In the genomic region with DNA sequence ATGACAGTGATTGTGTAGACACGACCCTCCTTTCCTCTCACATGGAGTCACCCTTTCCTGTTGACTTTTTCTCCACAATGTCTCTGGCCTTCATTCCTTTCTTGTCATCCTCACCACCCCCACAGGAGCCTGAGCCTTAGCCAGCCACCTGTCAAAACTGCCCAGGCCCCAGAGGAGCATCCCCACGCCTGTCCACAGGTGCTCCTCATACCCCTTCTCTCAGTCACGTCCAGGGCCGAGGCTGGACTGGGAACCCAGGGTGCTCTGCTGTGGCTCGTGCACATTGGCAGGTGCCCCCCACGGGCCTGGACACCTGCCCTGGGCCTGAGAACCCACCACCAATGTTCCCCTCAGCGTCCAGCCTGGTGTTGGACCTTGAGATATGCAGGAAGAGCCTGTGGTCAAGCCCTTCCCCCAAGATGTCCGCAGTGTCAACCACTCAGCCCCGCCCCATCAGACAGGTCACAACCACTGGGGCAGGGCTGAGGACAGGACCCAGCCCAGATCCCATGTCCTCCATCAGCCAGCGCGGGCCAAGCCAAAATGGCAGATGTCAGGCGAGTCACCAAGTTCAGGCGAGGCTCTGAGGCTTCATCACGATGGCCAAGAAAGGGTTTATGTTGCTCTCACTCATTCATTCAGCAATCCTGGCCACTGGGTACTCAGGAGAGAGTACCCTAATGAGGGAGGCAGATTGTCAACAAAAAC, we compare ENCODE assay signal across 10 cellular contexts.
A peak's percentile ranks its signal among the peaks of the same experiment; 100 is the strongest.
DNase-seq lines count a peak whose midpoint lies in the region; ATAC-seq and TF ChIP-seq lines count a peak whose summit lies in the region.
"Had no signal": no experiment of that assay in that cellular context is flagged by ENCODE, and none has a peak within 500 bp of the region (broad histone marks: within the 10 kb centered on the region; RNA-seq: fewer than 3 reads in every experiment).

No MANE protein-coding gene starts in this region.

- in situ Hi-C loops in transverse colon (cut with MboI; ENCODE audit: low pct_ligation_motif_present in 1 of 4, low pct_unique_long_range_greater_than_20kb in 1 of 4, low sequenced_read_pairs in 3 of 4) = no loop called here

- no peak for DNase-seq in activated naive CD4-positive, alpha-beta T cell treated with anti-CD3 and anti-CD28 coated beads, Interleukin-2, amount 50 U/mL, for 72 hours (ENCODE audit: low spot score in 2 of 2)
- DNase-seq in activated naive CD4-positive, alpha-beta T cell treated with anti-CD3 and anti-CD28 coated beads, Interleukin-2, amount 50 U/mL, for 16 hours = no peak
- DNase-seq in breast epithelium (ENCODE audit: low spot score in 2 of 2) (no peak), transverse colon (peak; percentile 37), OCI-M2 (lab: John Stamatoyannopoulos, UW; ENCODE audit: unreplicated experiment) (no peak), epidermal melanocyte (ENCODE audit: insufficient read length, low spot score) (no peak)
- DNase-seq: activated CD4-positive, alpha-beta T cell treated with anti-CD3 and anti-CD28 coated beads for 1 hour had no signal

- no peaks in the 10 kb centered on the region for H3K9me3 Mint-ChIP-seq in activated naive CD4-positive, alpha-beta T cell treated with anti-CD3 and anti-CD28 coated beads, Interleukin-2, amount 50 U/mL, for 72 hours

- peak overlapping the region; percentile 66 for H3K9ac ChIP-seq in mucosa of stomach (ENCODE audit: low read length)

- TF ChIP-seq EP300 in transverse colon (IDR thresholded peaks at IDR 0.05; ENCODE audit: low read depth) = no peak

- TF ChIP-seq CTCF in breast epithelium (IDR thresholded peaks at IDR 0.05) = no peak
- no peak for TF ChIP-seq CTCF in transverse colon (IDR thresholded peaks at IDR 0.05)

- H3K27ac ChIP-seq in breast epithelium (peak overlapping the region; percentile 92 to 95), transverse colon (peak overlapping the region; percentile 75 to 91 (median 82))

- peak overlapping the region; percentile 43 to 50 for H3K27ac Mint-ChIP-seq in activated naive CD4-positive, alpha-beta T cell treated with anti-CD3 and anti-CD28 coated beads, Interleukin-2, amount 50 U/mL, for 72 hours
- H3K27ac Mint-ChIP-seq: B cell had no signal

- H3K4me1 ChIP-seq in breast epithelium = peaks cover 23 to 51% of the 10 kb centered on the region in 2 donors
- H3K4me1 ChIP-seq in mucosa of stomach (ENCODE audit: control insufficient read depth, insufficient read depth, low read length) = peaks cover 95% of the 10 kb centered on the region
- H3K4me1 ChIP-seq in transverse colon = peaks cover 43 to 88% (median 79%) of the 10 kb centered on the region in 4 donors

- intact Hi-C loops in breast epithelium (cut with DNase I; ENCODE audit: low total_unique reads) = no loop called here
- intact Hi-C loops in transverse colon (cut with DNase I; ENCODE audit: low total_unique reads) = no loop called here

- no peaks in the 10 kb centered on the region for H3K27me3 ChIP-seq in breast epithelium
- no peaks in the 10 kb centered on the region for H3K27me3 ChIP-seq in mucosa of stomach (ENCODE audit: control insufficient read depth, insufficient read depth, low read length)
- H3K27me3 ChIP-seq in transverse colon = no peaks in the 10 kb centered on the region

- H3K36me3 ChIP-seq in breast epithelium (no peaks in the 10 kb centered on the region), mucosa of stomach (ENCODE audit: control insufficient read depth, insufficient read depth, low read length) (no peaks in the 10 kb centered on the region), transverse colon (no peaks in the 10 kb centered on the region)

- no peak for ATAC-seq in activated naive CD4-positive, alpha-beta T cell treated with anti-CD3 and anti-CD28 coated beads, Interleukin-2, amount 50 U/mL, for 72 hours
- no peak for ATAC-seq in HG03442 (IDR thresholded peaks at IDR 0.05; ENCODE audit: unreplicated experiment)

- TF ChIP-seq POLR2A in breast epithelium (IDR thresholded peaks at IDR 0.05) = no peak
- no peak for TF ChIP-seq POLR2A in transverse colon (IDR thresholded peaks at IDR 0.05)

- H3K4me3 ChIP-seq in breast epithelium (peak overlapping the region in 1 of 3 donors; percentile 21), mucosa of stomach (ENCODE audit: low read length) (no peak overlapping the region), transverse colon (no peak overlapping the region)

- 66% methylated on average over 11 of the region's 14 CpGs; no CpG with 5 or more reads in 1 of the 2 donors for WGBS in transverse colon (ENCODE audit: low coverage in 1 of 2), 2 donors

- no peaks in the 10 kb centered on the region for H3K9me3 ChIP-seq in breast epithelium
- H3K9me3 ChIP-seq in mucosa of stomach (ENCODE audit: control insufficient read depth, low read length) = no peaks in the 10 kb centered on the region
- no peaks in the 10 kb centered on the region for H3K9me3 ChIP-seq in transverse colon

- H3K36me3 Mint-ChIP-seq in activated naive CD4-positive, alpha-beta T cell treated with anti-CD3 and anti-CD28 coated beads, Interleukin-2, amount 50 U/mL, for 72 hours = no peaks in the 10 kb centered on the region
